Comparison of ENCODE assay signal across 10 cellular contexts in the genomic region with DNA sequence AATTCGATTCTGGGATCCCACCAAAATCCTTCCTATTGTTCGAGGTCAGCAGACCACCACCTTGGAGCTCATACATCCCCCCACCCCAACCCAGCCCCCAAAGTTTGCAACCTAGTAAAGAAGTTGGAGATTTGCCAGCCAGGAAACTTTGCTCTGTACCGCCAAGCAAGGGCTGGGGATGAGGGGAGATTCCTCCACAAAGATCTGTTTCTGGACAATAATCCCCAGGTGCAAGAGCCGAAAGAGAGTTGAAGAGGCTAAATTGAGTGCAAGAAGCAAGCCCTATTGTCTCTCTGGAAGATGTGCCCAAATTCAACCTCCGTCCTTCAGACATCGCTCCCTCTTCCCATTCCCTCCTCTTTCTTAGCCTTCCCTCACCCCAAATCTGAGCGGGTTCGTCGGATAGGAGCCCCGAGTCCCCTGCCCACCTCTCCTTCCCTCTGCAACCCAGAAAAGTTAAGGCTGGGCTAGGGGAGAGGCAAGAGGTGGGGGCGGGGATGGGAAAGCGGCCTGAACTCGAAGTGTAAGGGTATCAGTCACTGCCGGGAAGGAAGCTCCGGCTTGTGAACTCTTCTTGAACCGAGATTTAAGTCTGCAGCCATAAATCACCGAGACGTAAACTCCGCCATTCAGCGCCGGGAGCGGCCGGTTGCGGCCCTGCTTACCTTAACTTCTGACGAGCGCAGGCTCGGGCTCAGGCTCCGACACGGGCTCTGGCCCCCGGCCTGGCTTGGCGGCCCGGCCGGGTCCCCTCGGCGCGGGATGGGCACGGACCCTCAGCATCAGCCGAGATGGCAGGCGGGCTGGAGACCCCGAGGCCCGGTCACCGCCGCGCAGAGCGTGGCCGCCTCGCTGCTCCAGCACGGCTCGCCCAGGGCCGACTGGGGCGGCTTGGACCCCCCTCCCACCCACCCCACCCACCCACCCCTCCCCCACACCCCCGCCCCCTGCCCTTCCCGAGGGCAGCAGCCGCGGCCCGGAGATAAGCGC. TPM values are rescaled to one million over a fixed set of nuclear protein-coding genes. Genes with fewer than 3 reads are reported as not detected.
A peak's percentile ranks its signal among the peaks of the same experiment; 100 is the strongest.
DNase-seq lines count a peak whose midpoint lies in the region; ATAC-seq and TF ChIP-seq lines count a peak whose summit lies in the region.
"Had no signal": no experiment of that assay in that cellular context is flagged by ENCODE, and none has a peak within 500 bp of the region (broad histone marks: within the 10 kb centered on the region; RNA-seq: fewer than 3 reads in every experiment).

No MANE protein-coding gene starts in this region.

- H3K9me3 ChIP-seq in SJCRH30 (replicated peaks), result no peaks in the 10 kb centered on the region
- no peaks in the 10 kb centered on the region for H3K9me3 ChIP-seq in heart right ventricle
- no peaks in the 10 kb centered on the region for H3K9me3 ChIP-seq in prostate gland

- H3K4me3 ChIP-seq in SJCRH30, result peak overlapping the region; percentile 99
- peak overlapping the region in 7 of 10 donors; percentile 7 to 49 (median 28) for H3K4me3 ChIP-seq in heart right ventricle
- peak overlapping the region; percentile 50 for H3K4me3 ChIP-seq in prostate gland

- ATAC-seq in heart right ventricle (peak in 2 of 8 donors; percentile 7 to 23), GM18858 (IDR thresholded peaks at IDR 0.05; ENCODE audit: unreplicated experiment) (no peak)

- no peak for TF ChIP-seq CTCF in heart right ventricle (IDR thresholded peaks at IDR 0.05)
- TF ChIP-seq CTCF in prostate gland (IDR thresholded peaks at IDR 0.05), result no peak

- H3K27ac ChIP-seq in SJCRH30, result peak overlapping the region; percentile 84
- peak overlapping the region in 6 of 10 donors; percentile 1 to 77 (median 52) for H3K27ac ChIP-seq in heart right ventricle
- H3K27ac ChIP-seq in prostate gland, result peak overlapping the region; percentile 80 to 87

- peak; percentile 65 for TF ChIP-seq POLR2A in prostate gland (IDR thresholded peaks at IDR 0.05)

- H3K4me1 ChIP-seq in SJCRH30, result peaks cover 17% of the 10 kb centered on the region
- H3K4me1 ChIP-seq in heart right ventricle, result peaks cover 0 to 28% (median 6%) of the 10 kb centered on the region in 9 donors
- peaks cover 3% of the 10 kb centered on the region for H3K4me1 ChIP-seq in prostate gland (replicated peaks)

- WGBS in heart right ventricle, 2 donors, result 8 to 9% methylated on average over 52 to 54 of the region's 57 CpGs
- 16% methylated on average over 30 of the region's 57 CpGs for WGBS in prostate gland

- peak; percentile 22 for DNase-seq in ELR (ENCODE audit: low read depth)
- DNase-seq in SJCRH30, result peak; percentile 75 to 83
- no peak for DNase-seq in heart right ventricle
- DNase-seq in prostate gland (ENCODE audit: low spot score), result peak; percentile 80
- no peak for DNase-seq in NCI-H2081 treated with DMSO at 0.1 percent for 48 hours (lab: John Stamatoyannopoulos, UW)
- DNase-seq in hippocampal formation (lab: John Stamatoyannopoulos, UW), result no peak
- no peak for DNase-seq in CD1c-positive myeloid dendritic cell (ENCODE audit: extremely low spot score)
- DNase-seq: effector CD4-positive, alpha-beta T cell had no signal

- H3K36me3 ChIP-seq in SJCRH30 (peaks cover 15% of the 10 kb centered on the region), heart right ventricle (no peaks in the 10 kb centered on the region), prostate gland (no peaks in the 10 kb centered on the region)

- intact Hi-C loops in heart right ventricle (cut with DNase I) (no loop called here), prostate gland (cut with DNase I) (loop anchor here (2.0 kb wide), 1 partner anchor 16 kb away; no protein-coding TSS in a partner anchor)

- H3K27me3 ChIP-seq in SJCRH30 (no peaks in the 10 kb centered on the region), heart right ventricle (peaks cover 21 to 99% (median 98%) of the 10 kb centered on the region in 7 donors), prostate gland (replicated peaks; ENCODE audit: insufficient read depth) (no peaks in the 10 kb centered on the region)

RNA-seq across cellular contexts. Expression of a gene that starts 10.8 kb away (rescaled TPM):
- total RNA-seq in SJCRH30 (2014; rRNA removed; shearing (Covaris generic)), result 2.8 and 4.2 TPM in 2 replicates
- under 1 TPM in 2 of 10 donors, not detected in 8; 0.15 to 0.23 TPM for total RNA-seq in heart right ventricle
- under 1 TPM; 0.10 to 0.22 TPM for polyA plus RNA-seq in heart right ventricle
- total RNA-seq in prostate gland, result 1 to 10 TPM in 1 of 2 donors, not detected in 1; 1.4 TPM
- total RNA-seq: T-helper 2 cell treated with Interferon-gamma antibody and Interleukin-4, amounts not matched to agents 100 ng/mL and 5 ng/mL, for 36 hours had no signal

RNA-seq across cellular contexts. Expression of a gene that starts 17.3 kb away (rescaled TPM):
- total RNA-seq in SJCRH30 (2014; rRNA removed; shearing (Covaris generic)), result 5.3 and 5.6 TPM in 2 replicates
- total RNA-seq in heart right ventricle, result 1 to 10 TPM in 1 of 10 donors, under 1 TPM in 5, not detected in 4; 0.20 to 1.1 (median 0.48) TPM
- 1 to 10 TPM in 1 of 2 donors, under 1 TPM in 1; 0.59 to 1.2 TPM for polyA plus RNA-seq in heart right ventricle
- total RNA-seq in prostate gland, result 1 to 10 TPM; 1.4 to 1.8 TPM

RNA-seq across cellular contexts. Expression of a gene that starts 17.5 kb away (rescaled TPM):
- 6.8 and 7.3 TPM in 2 replicates for total RNA-seq in SJCRH30 (2014; rRNA removed; shearing (Covaris generic))
- total RNA-seq in heart right ventricle (under 1 TPM in 2 of 10 donors, not detected in 8; 0.15 to 0.37 TPM), prostate gland (1 to 10 TPM in 1 of 2 donors, not detected in 1; 2.1 TPM)
- polyA plus RNA-seq in heart right ventricle, result under 1 TPM in 1 of 2 donors, not detected in 1; 0.07 TPM

RNA-seq across cellular contexts. Expression of a gene that starts 30.2 kb away (rescaled TPM):
- total RNA-seq in SJCRH30 (2014; rRNA removed; shearing (Covaris generic)), result 10.4 and 11.9 TPM in 2 replicates
- under 1 TPM in 3 of 10 donors, not detected in 7; 0.21 to 0.95 (median 0.28) TPM for total RNA-seq in heart right ventricle
- polyA plus RNA-seq in heart right ventricle, result under 1 TPM in 1 of 2 donors, not detected in 1; 0.09 TPM
- 10 to 100 TPM in 1 of 2 donors, 1 to 10 TPM in 1; 3.7 to 12.9 TPM for total RNA-seq in prostate gland
- total RNA-seq: T-helper 2 cell treated with Interferon-gamma antibody and Interleukin-4, amounts not matched to agents 100 ng/mL and 5 ng/mL, for 36 hours had no signal

RNA-seq across cellular contexts. Expression of a gene that starts 34.3 kb away (rescaled TPM):
- 3.8 and 4.6 TPM in 2 replicates for total RNA-seq in SJCRH30 (2014; rRNA removed; shearing (Covaris generic))
- total RNA-seq in heart right ventricle (not detected), prostate gland (1 to 10 TPM; 6.9 to 7.5 TPM)
- not detected for polyA plus RNA-seq in heart right ventricle
- total RNA-seq: T-helper 2 cell treated with Interferon-gamma antibody and Interleukin-4, amounts not matched to agents 100 ng/mL and 5 ng/mL, for 36 hours had no signal

Comparison
In these comparisons a context has a peak if more than half of its experiments do, and no peak if none do; other contexts are left out.
1. DNase-seq: peak in ELR (single experiment), SJCRH30 (2 of 2) and prostate gland (single experiment); none in heart right ventricle (0 of 2), NCI-H2081 treated with DMSO at 0.1 percent for 48 hours (single experiment), hippocampal formation (0 of 2) and CD1c-positive myeloid dendritic cell (single experiment).
2. H3K4me3 ChIP-seq: peak in every context shown above with its lines; median percentile 99 in SJCRH30; 50 in prostate gland; 28 in heart right ventricle.
3. Peak in every context shown above with its lines, with median percentiles within 50 percentile points of each other: H3K27ac ChIP-seq.